25 cellular contexts compared by ENCODE assay signal in the genomic region with DNA sequence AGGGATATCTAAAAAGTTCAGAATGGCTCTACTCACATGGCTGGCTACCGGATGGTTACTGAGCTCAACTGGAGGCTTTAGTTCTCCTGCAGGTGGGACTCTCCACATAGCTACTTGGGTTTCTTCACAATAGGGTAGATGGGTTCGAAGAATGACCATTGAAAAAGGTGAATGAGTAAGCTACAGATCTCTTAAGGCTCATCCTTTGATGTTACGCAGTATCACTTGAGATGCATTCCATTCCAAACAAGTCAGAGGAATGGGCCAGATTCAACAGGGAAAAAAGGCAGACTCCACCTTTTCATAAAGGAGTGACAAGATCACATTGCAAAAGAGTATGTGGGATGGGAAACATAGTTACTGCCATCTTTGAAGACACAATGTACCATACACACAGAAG. TPM values are rescaled to one million over a fixed set of nuclear protein-coding genes. Genes with fewer than 3 reads are reported as not detected.
DNase-seq lines count a peak whose midpoint lies in the region; ATAC-seq, FAIRE-seq and TF ChIP-seq lines count a peak whose summit lies in the region.
"Had no signal": no experiment of that assay in that cellular context is flagged by ENCODE, and none has a peak within 500 bp of the region (broad histone marks: within the 10 kb centered on the region; RNA-seq: fewer than 3 reads in every experiment).

No MANE protein-coding gene starts in this region.

- ATAC-seq in A549 (no peak), HG03571 (IDR thresholded peaks at IDR 0.05; ENCODE audit: unreplicated experiment) (no peak)
- ATAC-seq: CD8-positive, alpha-beta T cell; GM12878; HepG2 had no signal

- CTCF ChIA-PET in A549 (lab: Yijun Ruan, JAX), result no interaction called here

- H3K9me3 ChIP-seq in A549, result no peaks in the 10 kb centered on the region
- H3K9me3 ChIP-seq in NT2/D1 (ENCODE audit: insufficient read depth, low read length), result no peaks in the 10 kb centered on the region
- H3K9me3 ChIP-seq: BLaER1, HAP-1 had no signal

- no peak for TF ChIP-seq CTCF in A549 (IDR thresholded peaks at IDR 0.05)
- no peak for TF ChIP-seq CTCF in bronchial epithelial cell (IDR thresholded peaks at IDR 0.05; ENCODE audit: insufficient read depth, low read length, severe bottlenecking)

- TF ChIP-seq RAD21 in A549 (conservative IDR thresholded peaks at IDR 0.05 in 1 of 2, IDR thresholded peaks at IDR 0.05 in 1 of 2), result no peak

- H3K27ac ChIP-seq in A549, result no peak overlapping the region
- H3K27ac ChIP-seq: 22Rv1, BLaER1, HL-60 had no signal

- DNase-seq in A549 (ENCODE audit: low read depth in 1 of 2, low spot score in 1 of 2) (no peak), NT2/D1 (ENCODE audit: low read depth, low spot score) (peak; percentile 5), bronchial epithelial cell (ENCODE audit: low read depth) (peak; percentile 7), iPS DF 19.7 (ENCODE audit: low read depth, low spot score) (peak; percentile 9), amniotic stem cell (lab: John Stamatoyannopoulos, UW) (no peak), NCI-H1105 (lab: John Stamatoyannopoulos, UW) (no peak), NCI-H2171 treated with DMSO at 0.1 percent for 48 hours (lab: John Stamatoyannopoulos, UW) (no peak)
- DNase-seq: Calu3; CD8-positive, alpha-beta T cell; DMS53; DND-41; EL had no signal

- TF ChIP-seq POLR2A in A549 (IDR thresholded peaks at IDR 0.05; ENCODE audit: low read length), result no peak

- H3K4me3 ChIP-seq in A549 (no peak overlapping the region), NT2/D1 (ENCODE audit: insufficient read length, low read depth) (no peak overlapping the region), bronchial epithelial cell (ENCODE audit: low read depth, low read length) (no peak overlapping the region)
- H3K4me3 ChIP-seq: BLaER1, GM12878, HAP-1 had no signal

- WGBS in A549 (ENCODE audit: missing lambda C conversion rate), result 21% methylated on average over 3 of the region's 3 CpGs

- H3K27me3 ChIP-seq in NT2/D1 (ENCODE audit: insufficient read depth, insufficient read length) (no peaks in the 10 kb centered on the region), bronchial epithelial cell (ENCODE audit: control insufficient read depth, insufficient read depth, low read length) (no peaks in the 10 kb centered on the region)
- H3K27me3 ChIP-seq: BLaER1 had no signal

- no peak for TF ChIP-seq EP300 in A549 (IDR thresholded peaks at IDR 0.05)

- no peak overlapping the region for H3K4me2 ChIP-seq in A549
- H3K4me2 ChIP-seq: BLaER1 had no signal

- H3K4me1 ChIP-seq in A549 (no peaks in the 10 kb centered on the region), NT2/D1 (ENCODE audit: insufficient read depth, insufficient read length) (no peaks in the 10 kb centered on the region)
- H3K4me1 ChIP-seq: BLaER1, HAP-1 had no signal

- FAIRE-seq in A549 (lab: Jason Lieb, UNC), result peak; percentile 13
- no peak for FAIRE-seq in bronchial epithelial cell (lab: Jason Lieb, UNC)
- FAIRE-seq: GM12878, HepG2 had no signal

- H3K36me3 ChIP-seq in NT2/D1 (ENCODE audit: insufficient read depth, insufficient read length, low read length) (no peaks in the 10 kb centered on the region), bronchial epithelial cell (ENCODE audit: control insufficient read depth, insufficient read depth, low read length) (no peaks in the 10 kb centered on the region)
- H3K36me3 ChIP-seq: BLaER1, HAP-1 had no signal

- POLR2A ChIA-PET in A549 (lab: Yijun Ruan, JAX), result no interaction called here

- no peak overlapping the region for H3K9ac ChIP-seq in NT2/D1 (ENCODE audit: insufficient read length, low read depth)
- H3K9ac ChIP-seq: BLaER1 had no signal

TF ChIP-seq in A549, 52 proteins besides CTCF, POLR2A, EP300 and RAD21:
- TF ChIP-seq HES2 (IDR thresholded peaks at IDR 0.05) (no peak), MAZ (IDR thresholded peaks at IDR 0.05; ENCODE audit: borderline replicate concordance, low read depth, low read length) (no peak), SMC3 (IDR thresholded peaks at IDR 0.05) (no peak), CHD4 (IDR thresholded peaks at IDR 0.05; ENCODE audit: borderline replicate concordance) (no peak), CBX8 (IDR thresholded peaks at IDR 0.05) (no peak), RARB (CRISPR knock-in tag; IDR thresholded peaks at IDR 0.05) (no peak), JUN (IDR thresholded peaks at IDR 0.05) (no peak), ZC3H11A (IDR thresholded peaks at IDR 0.05) (no peak), TP53 (CRISPR knock-in tag; IDR thresholded peaks at IDR 0.05) (no peak), RNF2 (IDR thresholded peaks at IDR 0.05; ENCODE audit: borderline replicate concordance, low read depth) (no peak), FOXS1 (CRISPR knock-in tag; IDR thresholded peaks at IDR 0.05) (no peak), GATA3 (IDR thresholded peaks at IDR 0.05; ENCODE audit: borderline replicate concordance) (no peak), KDM5A (IDR thresholded peaks at IDR 0.05) (no peak)
- TF ChIP-seq, protein P1, sequence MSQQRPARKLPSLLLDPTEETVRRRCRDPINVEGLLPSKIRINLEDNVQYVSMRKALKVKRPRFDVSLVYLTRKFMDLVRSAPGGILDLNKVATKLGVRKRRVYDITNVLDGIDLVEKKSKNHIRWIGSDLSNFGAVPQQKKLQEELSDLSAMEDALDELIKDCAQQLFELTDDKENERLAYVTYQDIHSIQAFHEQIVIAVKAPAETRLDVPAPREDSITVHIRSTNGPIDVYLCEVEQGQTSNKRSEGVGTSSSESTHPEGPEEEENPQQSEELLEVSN (IDR thresholded peaks at IDR 0.05; ENCODE audit: borderline replicate concordance, low read depth), result no peak

RNA-seq across cellular contexts. Expression of gene DDX53, which starts 52.6 kb away (rescaled TPM):
- not detected in 2 replicates for polyA plus RNA-seq in A549 (2011; rRNA removed)
- not detected in 2 replicates for polyA plus RNA-seq in A549 (2012; cell fraction: cytosol; rRNA removed)
- not detected in 2 replicates for polyA plus RNA-seq in A549 (2012; cell fraction: nucleus; rRNA removed)
- polyA plus RNA-seq in A549 (2017; fragmentation: RNase III; extraction: RNeasy Plus Mini Kit Qiagen cat#74134 plus additional on column Dnase treatment), result not detected in 3 replicates
- polyA minus RNA-seq in A549 (2011; rRNA and poly(A)+ RNA removed), result not detected in 2 replicates
- not detected in 2 replicates for total RNA-seq in bronchial epithelial cell
- total RNA-seq: A673; Calu3; CD8-positive, alpha-beta T cell; G401; GM12878; H4; HepG2 had no signal
- polyA plus RNA-seq: AG04450, CD14-positive monocyte, HepG2, IgD-negative memory B cell had no signal

Comparison
In these comparisons a context has a peak if more than half of its experiments do, and no peak if none do; other contexts are left out.
1. DNase-seq: peak in NT2/D1 (single experiment), bronchial epithelial cell (single experiment) and iPS DF 19.7 (single experiment); none in A549 (0 of 2), amniotic stem cell (single experiment), NCI-H1105 (single experiment) and NCI-H2171 treated with DMSO at 0.1 percent for 48 hours (single experiment).